ENCODE assay signal across 18 cellular contexts in the genomic region with DNA sequence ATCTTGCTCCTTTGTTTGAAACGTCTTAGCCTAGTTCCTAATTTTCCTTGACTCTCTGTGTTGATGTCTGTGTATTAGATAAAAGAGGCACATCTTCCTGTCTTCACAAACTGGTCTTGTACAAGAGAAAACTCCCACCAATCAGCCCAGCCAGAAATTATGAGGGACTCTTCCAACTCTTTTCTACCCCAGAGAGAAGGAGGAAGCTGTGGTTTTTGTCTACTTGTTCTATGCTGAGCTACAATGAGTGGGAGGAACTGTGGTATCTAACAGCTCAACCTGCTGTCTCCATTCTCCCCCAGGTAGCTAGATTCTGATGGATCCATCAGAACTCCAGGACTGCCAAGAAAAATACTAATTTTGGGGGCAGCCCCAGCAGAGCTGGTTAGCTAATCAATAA.
"Had no signal": no experiment of that assay in that cellular context is flagged by ENCODE, and none has a peak within 500 bp of the region (broad histone marks: within the 10 kb centered on the region; RNA-seq: fewer than 3 reads in every experiment).

No MANE protein-coding gene starts in this region.

- H3K27ac ChIP-seq: ascending aorta, breast epithelium, foreskin keratinocyte, psoas muscle, right lobe of liver had no signal

- H3K36me3 ChIP-seq: ascending aorta, breast epithelium, right lobe of liver had no signal

- H3K9me3 ChIP-seq: ascending aorta, breast epithelium, right lobe of liver had no signal

- H3K4me3 ChIP-seq: ascending aorta, breast epithelium, psoas muscle, right lobe of liver, smooth muscle cell had no signal

- H3K4me1 ChIP-seq: ascending aorta, breast epithelium, psoas muscle, right lobe of liver had no signal

- ATAC-seq: foreskin keratinocyte, psoas muscle, right lobe of liver had no signal

- H3K27me3 ChIP-seq: ascending aorta, breast epithelium, foreskin keratinocyte, right lobe of liver had no signal

- H3K4me2 ChIP-seq: smooth muscle cell had no signal

- DNase-seq: activated CD4-positive, alpha-beta T cell treated with anti-CD3 and anti-CD28 coated beads, Interleukin-2, amount 50 U/mL, for 4 hours; activated CD4-positive, CD25-positive, alpha-beta regulatory T cell treated with anti-CD3 and anti-CD28 coated beads, Interleukin-2, amount 50 U/mL, for 72 hours; activated naive CD4-positive, alpha-beta T cell treated with anti-CD3 and anti-CD28 coated beads for 36 hours; activated T-cell treated with anti-CD3 and anti-CD28 coated beads for 4 hours; effector memory CD4-positive, alpha-beta T cell; foreskin keratinocyte; head of caudate nucleus; immature natural killer cell; psoas muscle; right lobe of liver; stimulated activated CD4-positive, alpha-beta T cell treated with anti-CD3 and anti-CD28 coated beads, Interleukin-4, amount 100 ng/mL, for 4 hours; stimulated activated CD8-positive, alpha-beta memory T cell treated with anti-CD3 and anti-CD28 coated beads, Interleukin-4, amount 100 ng/mL, for 48 hours; stimulated activated naive CD4-positive, alpha-beta T cell treated with Interleukin-2 at 50 U/mL for 16 hours; substantia nigra; trophoblast cell had no signal
